9 cellular contexts compared by ENCODE assay signal in the genomic region with DNA sequence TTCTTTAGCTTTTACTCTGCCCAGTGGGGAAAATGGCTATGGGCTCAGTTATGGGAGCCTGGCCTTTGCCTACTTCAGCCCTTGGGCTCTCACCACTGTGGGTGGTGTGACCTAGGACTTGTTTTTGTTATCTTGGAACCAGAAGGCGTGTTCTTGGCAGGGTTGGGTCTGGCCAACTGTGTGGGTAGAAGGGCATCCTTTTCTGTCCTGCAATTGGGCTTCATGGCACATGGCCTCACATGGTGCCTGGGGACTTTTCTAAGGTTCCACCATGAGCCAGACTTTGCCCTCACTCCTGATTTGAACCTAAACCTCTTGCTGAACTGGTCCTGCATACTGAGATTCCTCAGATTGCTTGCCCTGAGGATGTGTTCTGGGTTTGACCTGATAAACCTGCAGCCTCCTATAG. TPM values are rescaled to one million over a fixed set of nuclear protein-coding genes. Genes with fewer than 3 reads are reported as not detected.
A peak's percentile ranks its signal among the peaks of the same experiment; 100 is the strongest.
DNase-seq lines count a peak whose midpoint lies in the region; ATAC-seq and TF ChIP-seq lines count a peak whose summit lies in the region.
"Had no signal": no experiment of that assay in that cellular context is flagged by ENCODE, and none has a peak within 500 bp of the region (broad histone marks: within the 10 kb centered on the region; RNA-seq: fewer than 3 reads in every experiment).

No MANE protein-coding gene starts in this region.

- H3K4me3 Mint-ChIP-seq in CD8-positive, alpha-beta T cell: peak overlapping the region; percentile 100
- H3K4me3 Mint-ChIP-seq in nephron: peak overlapping the region; percentile 100

- H3K9me3 Mint-ChIP-seq in CD8-positive, alpha-beta T cell: no peaks in the 10 kb centered on the region
- H3K9me3 Mint-ChIP-seq in nephron: no peaks in the 10 kb centered on the region

- no peak for TF ChIP-seq CTCF in CD8-positive, alpha-beta T cell (IDR thresholded peaks at IDR 0.05)
- TF ChIP-seq CTCF in colonic mucosa (IDR thresholded peaks at IDR 0.05): no peak
- TF ChIP-seq CTCF in nephron (IDR thresholded peaks at IDR 0.05; ENCODE audit: unreplicated experiment in 3 of 3): no peak

- CTCF ChIA-PET in CD8-positive, alpha-beta T cell (lab: Charles Lee): interaction anchor here (1.0 to 25.1 kb wide), 6 partner anchors 11 to 157 kb away, joined by 4 to 622 read pairs (median 36); a partner anchor contains a TSS

- H3K9me3 ChIP-seq in CD8-positive, alpha-beta T cell (ENCODE audit: low read length): no peaks in the 10 kb centered on the region
- no peaks in the 10 kb centered on the region for H3K9me3 ChIP-seq in colonic mucosa

- H3K36me3 Mint-ChIP-seq in CD8-positive, alpha-beta T cell: peaks cover 44% of the 10 kb centered on the region
- H3K36me3 Mint-ChIP-seq in nephron (ENCODE audit: low read depth): no peaks in the 10 kb centered on the region

- no peaks in the 10 kb centered on the region for H3K27me3 ChIP-seq in CD8-positive, alpha-beta T cell (ENCODE audit: insufficient read depth, low read length)
- H3K27me3 ChIP-seq in colonic mucosa: no peaks in the 10 kb centered on the region
- H3K27me3 ChIP-seq: cardiac muscle cell had no signal

- no peak for DNase-seq in CD8-positive, alpha-beta T cell
- DNase-seq in LoVo (ENCODE audit: low spot score) (peak; percentile 33), colonic mucosa (peak; percentile 58), hippocampal formation (lab: John Stamatoyannopoulos, UW) (no peak)
- no peak for DNase-seq in stimulated activated CD4-positive, alpha-beta T cell treated with anti-CD3 and anti-CD28 coated beads, Interleukin-2, amount 100 ng/mL, for 48 hours

- no peak overlapping the region for H3K27ac Mint-ChIP-seq in CD8-positive, alpha-beta T cell
- peak overlapping the region; percentile 100 for H3K27ac Mint-ChIP-seq in nephron

- ATAC-seq in CD8-positive, alpha-beta T cell: no peak
- ATAC-seq in GM18870 (IDR thresholded peaks at IDR 0.05; ENCODE audit: unreplicated experiment) (no peak), HG03139 (IDR thresholded peaks at IDR 0.05; ENCODE audit: unreplicated experiment) (no peak)

- H3K4me3 ChIP-seq in CD8-positive, alpha-beta T cell (ENCODE audit: low read depth, low read length): no peak overlapping the region
- no peak overlapping the region for H3K4me3 ChIP-seq in colonic mucosa
- H3K4me3 ChIP-seq: cardiac muscle cell had no signal

- POLR2A ChIA-PET in CD8-positive, alpha-beta T cell (lab: Charles Lee): interaction anchor here (1.5 to 17.9 kb wide), 5 partner anchors 11 to 68 kb away, joined by 5 to 685 read pairs (median 16); a partner anchor contains a TSS

- no peaks in the 10 kb centered on the region for H3K27me3 Mint-ChIP-seq in CD8-positive, alpha-beta T cell (ENCODE audit: low read depth)
- H3K27me3 Mint-ChIP-seq in nephron (ENCODE audit: low read depth): no peaks in the 10 kb centered on the region

- intact Hi-C loops in CD8-positive, alpha-beta T cell (cut with DNase I, micrococcal nuclease): loop anchor here (2.0 to 10.0 kb wide), 6 partner anchors 27 to 1935 kb away; a partner anchor contains a TSS
- intact Hi-C loops in colonic mucosa (cut with DNase I): no loop called here

- H3K27ac ChIP-seq in CD8-positive, alpha-beta T cell (ENCODE audit: low read depth, low read length): no peak overlapping the region
- H3K27ac ChIP-seq in colonic mucosa: peak overlapping the region; percentile 99
- H3K27ac ChIP-seq: cardiac muscle cell had no signal

- peaks cover 46% of the 10 kb centered on the region for H3K4me1 ChIP-seq in CD8-positive, alpha-beta T cell (ENCODE audit: insufficient read depth, low read length)
- peaks cover 12% of the 10 kb centered on the region for H3K4me1 ChIP-seq in colonic mucosa

- H3K4me1 Mint-ChIP-seq in CD8-positive, alpha-beta T cell (ENCODE audit: low read depth): peaks cover 44% of the 10 kb centered on the region
- H3K4me1 Mint-ChIP-seq in nephron: peaks cover 26% of the 10 kb centered on the region

- peak overlapping the region in 1 of 2 donors; percentile 85 for H3K9ac ChIP-seq in colonic mucosa (ENCODE audit: low read depth in 2 of 2, low read length in 2 of 2)

- peaks cover 31% of the 10 kb centered on the region for H3K36me3 ChIP-seq in CD8-positive, alpha-beta T cell (ENCODE audit: insufficient read depth, low read length)
- H3K36me3 ChIP-seq in colonic mucosa: peaks cover 7% of the 10 kb centered on the region
- H3K36me3 ChIP-seq: cardiac muscle cell had no signal

RNA-seq across cellular contexts. Expression of a gene that starts 1.7 kb away (rescaled TPM):
- total RNA-seq in CD8-positive, alpha-beta T cell: 10 to 100 TPM; 27.1 to 28.1 TPM
- 10 to 100 TPM; 45.2 to 63.2 TPM for total RNA-seq in colonic mucosa

RNA-seq across cellular contexts. Expression of a gene that starts 10.9 kb away (rescaled TPM):
- 100 to 1,000 TPM; 115 to 117 TPM for total RNA-seq in CD8-positive, alpha-beta T cell
- total RNA-seq in colonic mucosa: 10 to 100 TPM; 65.7 to 67.0 TPM

RNA-seq across cellular contexts. Expression of a gene that starts 26.8 kb away (rescaled TPM):
- 10 to 100 TPM; 42.2 to 45.5 TPM for total RNA-seq in CD8-positive, alpha-beta T cell
- total RNA-seq in colonic mucosa: 1 to 10 TPM; 7.0 to 9.1 TPM

RNA-seq across cellular contexts. Expression of a gene that starts 43.8 kb away (rescaled TPM):
- total RNA-seq in CD8-positive, alpha-beta T cell: 10 to 100 TPM; 43.9 to 46.9 TPM
- total RNA-seq in colonic mucosa: 1 to 10 TPM; 5.4 to 8.1 TPM

RNA-seq across cellular contexts. Expression of a gene that starts 50.4 kb away (rescaled TPM):
- 10 to 100 TPM; 31.1 to 31.2 TPM for total RNA-seq in CD8-positive, alpha-beta T cell
- total RNA-seq in colonic mucosa: 10 to 100 TPM; 44.2 to 45.0 TPM

Comparison
In these comparisons a context has a peak if more than half of its experiments do, and no peak if none do; other contexts are left out.
1. DNase-seq: peak in LoVo (single experiment) and colonic mucosa (single experiment); none in CD8-positive, alpha-beta T cell (0 of 7), stimulated activated CD4-positive, alpha-beta T cell treated with anti-CD3 and anti-CD28 coated beads, Interleukin-2, amount 100 ng/mL, for 48 hours (0 of 2) and hippocampal formation (0 of 2).
2. RNA of a gene that starts 26.8 kb away (total RNA-seq): 42.2 to 45.5 TPM in CD8-positive, alpha-beta T cell; 7.0 to 9.1 TPM in colonic mucosa; every median in the first group is over 4 times any median in the second.